In the genomic region with DNA sequence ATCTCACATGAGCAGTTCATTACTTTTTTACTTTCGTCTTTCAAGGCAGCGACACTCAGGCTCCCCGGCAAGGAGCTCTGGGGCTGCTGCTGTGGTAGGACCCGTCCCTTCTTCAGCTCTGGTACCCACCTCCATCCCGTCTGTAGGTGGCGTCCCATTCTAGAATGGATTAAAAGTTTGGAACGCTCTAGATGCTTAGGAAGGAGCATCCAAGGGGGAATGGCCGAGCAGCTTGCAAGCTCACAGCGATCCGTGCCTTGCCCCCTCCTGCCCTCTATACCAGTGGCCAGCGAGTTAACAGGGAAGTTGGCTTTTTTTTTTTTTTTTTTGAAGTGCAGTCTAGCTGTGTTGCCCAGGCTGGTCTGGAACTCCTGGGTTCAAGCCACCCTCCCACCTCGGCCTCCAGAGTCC, we compare ENCODE assay signal across 9 cellular contexts. TPM values are rescaled to one million over a fixed set of nuclear protein-coding genes. Genes with fewer than 3 reads are reported as not detected.
DNase-seq lines count a peak whose midpoint lies in the region; ATAC-seq and TF ChIP-seq lines count a peak whose summit lies in the region.
"Had no signal": no experiment of that assay in that cellular context is flagged by ENCODE, and none has a peak within 500 bp of the region (broad histone marks: within the 10 kb centered on the region; RNA-seq: fewer than 3 reads in every experiment).

No MANE protein-coding gene starts in this region.

- H3K27me3 ChIP-seq in right atrium auricular region: no peaks in the 10 kb centered on the region
- H3K27me3 ChIP-seq: body of pancreas had no signal

- H3K4me3 ChIP-seq in right atrium auricular region (no peak overlapping the region), LNCaP clone FGC (ENCODE audit: low read depth, low read length) (no peak overlapping the region)
- H3K4me3 ChIP-seq: body of pancreas had no signal

- DNase-seq in left cardiac atrium: peak; percentile 31
- DNase-seq in right atrium auricular region (ENCODE audit: low spot score): no peak
- DNase-seq in LNCaP clone FGC (ENCODE audit: low read depth): no peak
- DNase-seq in central memory CD8-positive, alpha-beta T cell (ENCODE audit: low spot score in 2 of 2): no peak
- DNase-seq in nephron progenitor cell: no peak
- DNase-seq in left colon: no peak
- DNase-seq in kidney tubule cell (ENCODE audit: low spot score): no peak
- DNase-seq in retina: no peak

- H3K4me1 Mint-ChIP-seq in central memory CD8-positive, alpha-beta T cell: peaks cover 5% of the 10 kb centered on the region
- peaks cover 67% of the 10 kb centered on the region for H3K4me1 Mint-ChIP-seq in nephron progenitor cell

- intact Hi-C loops in left cardiac atrium (cut with DNase I) (no loop called here), left colon (cut with DNase I, micrococcal nuclease) (no loop called here)

- ATAC-seq in left cardiac atrium: no peak
- ATAC-seq in central memory CD8-positive, alpha-beta T cell (replicated peaks; ENCODE audit: extremely low read depth, poor library complexity, severe bottlenecking): peak; percentile 36
- no peak for ATAC-seq in left colon
- ATAC-seq: body of pancreas had no signal

- no peak overlapping the region for H3K27ac Mint-ChIP-seq in central memory CD8-positive, alpha-beta T cell (ENCODE audit: low read depth)
- H3K27ac Mint-ChIP-seq in nephron progenitor cell: no peak overlapping the region

- H3K4me1 ChIP-seq in right atrium auricular region: peaks cover 0 to 55% of the 10 kb centered on the region in 2 donors

- no peak overlapping the region for H3K4me3 Mint-ChIP-seq in central memory CD8-positive, alpha-beta T cell
- H3K4me3 Mint-ChIP-seq in nephron progenitor cell: no peak overlapping the region

- H3K27me3 Mint-ChIP-seq in central memory CD8-positive, alpha-beta T cell: no peaks in the 10 kb centered on the region
- H3K27me3 Mint-ChIP-seq in nephron progenitor cell (ENCODE audit: low read depth, poor library complexity): peaks cover 5% of the 10 kb centered on the region

- TF ChIP-seq CTCF in right atrium auricular region (IDR thresholded peaks at IDR 0.05) (peak in 1 of 2 donors; percentile 39), LNCaP clone FGC (IDR thresholded peaks at IDR 0.05; ENCODE audit: control insufficient read depth, extremely low read depth, insufficient read depth) (peak; percentile 25; the same call in 1 of the 2 replicates), nephron progenitor cell (IDR thresholded peaks at IDR 0.05) (peak; percentile 17)

- H3K27ac ChIP-seq in right atrium auricular region: no peak overlapping the region

- no peaks in the 10 kb centered on the region for H3K36me3 ChIP-seq in right atrium auricular region

- no peaks in the 10 kb centered on the region for H3K9me3 ChIP-seq in right atrium auricular region
- H3K9me3 ChIP-seq: body of pancreas had no signal

- H3K9me3 Mint-ChIP-seq in central memory CD8-positive, alpha-beta T cell: no peaks in the 10 kb centered on the region
- no peaks in the 10 kb centered on the region for H3K9me3 Mint-ChIP-seq in nephron progenitor cell

- H3K36me3 Mint-ChIP-seq in central memory CD8-positive, alpha-beta T cell (ENCODE audit: insufficient read depth): no peaks in the 10 kb centered on the region
- H3K36me3 Mint-ChIP-seq in nephron progenitor cell (ENCODE audit: low read depth): no peaks in the 10 kb centered on the region

RNA-seq across cellular contexts. Expression of a gene that starts 22.8 kb away (rescaled TPM):
- 10 to 100 TPM; 30.3 to 38.7 TPM for total RNA-seq in left cardiac atrium
- total RNA-seq in right atrium auricular region: 10 to 100 TPM in 1 of 2 donors, 1 to 10 TPM in 1; 7.0 to 11.1 TPM
- 10 to 100 TPM; 31.3 to 51.0 TPM for total RNA-seq in left colon

RNA-seq across cellular contexts. Expression of a gene that starts 50.2 kb away (rescaled TPM):
- total RNA-seq in left cardiac atrium (10 to 100 TPM; 11.5 to 12.0 TPM), right atrium auricular region (1 to 10 TPM; 6.6 to 9.1 TPM), left colon (10 to 100 TPM; 28.5 to 30.5 TPM)

RNA-seq across cellular contexts. Expression of a gene that starts 53.7 kb away (rescaled TPM):
- total RNA-seq in left cardiac atrium (10 to 100 TPM; 14.6 to 17.6 TPM), right atrium auricular region (10 to 100 TPM; 20.9 to 24.6 TPM), left colon (10 to 100 TPM; 21.8 to 21.9 TPM)
